1 cellular context compared by ENCODE assay signal in genomic region chr11:83256602-83257340, GRCh38.
TF ChIP-seq lines count a peak whose summit lies in the region.

No MANE protein-coding gene starts in this region.

TF ChIP-seq in GM12878, 131 proteins besides CTCF, POLR2A, EP300 and RAD21:
- no peak for TF ChIP-seq ZNF592 (IDR thresholded peaks at IDR 0.05)
- no peak for TF ChIP-seq MXI1 (IDR thresholded peaks at IDR 0.05; ENCODE audit: low read depth, low read length)
- no peak for TF ChIP-seq ZSCAN29 (IDR thresholded peaks at IDR 0.05)
- TF ChIP-seq JUNB (IDR thresholded peaks at IDR 0.05), result 0 out of 2 replicates have a peak, but pooled peaks have one; percentile 9
- no peak for TF ChIP-seq NR2C2 (IDR thresholded peaks at IDR 0.05; ENCODE audit: borderline replicate concordance, control insufficient read depth, insufficient read length, low read depth)
- no peak for TF ChIP-seq LARP7 (IDR thresholded peaks at IDR 0.05)
- no peak for TF ChIP-seq SIX5 (IDR thresholded peaks at IDR 0.05; ENCODE audit: low read depth, low read length, severe bottlenecking)
